8 cellular contexts compared by ENCODE assay signal in the genomic region with DNA sequence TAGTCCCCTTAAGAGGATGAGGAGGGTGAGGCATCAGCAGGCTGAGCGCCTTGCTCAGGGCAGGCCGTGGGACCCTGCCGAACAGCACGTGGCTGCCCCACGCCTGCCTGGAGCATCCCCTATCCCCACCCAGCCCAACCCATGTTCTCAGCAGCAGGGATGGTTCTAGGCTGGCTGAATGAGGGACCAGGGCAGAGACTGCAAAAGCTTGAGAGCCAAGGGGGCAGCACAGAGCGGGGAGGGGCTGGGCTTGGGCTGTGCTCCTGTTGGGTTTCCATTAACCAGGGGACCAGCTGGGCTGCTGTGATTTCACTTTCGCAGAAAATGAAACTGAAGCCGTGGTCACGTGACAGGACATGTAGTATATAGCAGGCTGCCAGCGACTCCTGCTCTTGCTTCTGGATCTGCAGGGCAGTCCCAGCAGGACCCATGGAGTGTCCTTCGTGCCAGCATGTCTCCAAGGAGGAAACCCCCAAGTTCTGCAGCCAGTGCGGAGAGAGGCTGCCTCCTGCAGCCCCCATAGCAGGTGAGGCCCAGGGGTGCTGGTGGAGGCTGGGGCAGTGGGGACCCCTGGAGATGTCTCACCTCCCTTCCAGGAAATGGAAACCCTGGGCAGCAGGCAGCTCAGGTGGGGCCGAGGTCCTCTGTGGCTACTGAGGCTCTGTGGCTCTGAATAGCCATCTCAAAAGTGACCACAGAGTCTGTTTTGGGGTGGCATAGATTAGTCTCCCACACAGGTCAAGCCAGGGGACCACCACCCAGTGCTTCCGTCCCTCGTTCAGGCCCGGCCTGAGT. TPM values are rescaled to one million over a fixed set of nuclear protein-coding genes. Genes with fewer than 3 reads are reported as not detected.
A peak's percentile ranks its signal among the peaks of the same experiment; 100 is the strongest.
DNase-seq lines count a peak whose midpoint lies in the region; ATAC-seq and TF ChIP-seq lines count a peak whose summit lies in the region.

No MANE protein-coding gene starts in this region.

- H3K36me3 Mint-ChIP-seq in HFFc6 (ENCODE audit: low read depth) (peaks cover 16% of the 10 kb centered on the region), nephron (ENCODE audit: low read depth) (peaks cover 4% of the 10 kb centered on the region)
- H3K36me3 Mint-ChIP-seq in activated CD8-positive, alpha-beta T cell treated with anti-CD3 and anti-CD28 coated beads, Interleukin-2, amount 10 ng/mL, durations not matched to agents 7 days and 5 days (ENCODE audit: low read depth), result peaks cover 38% of the 10 kb centered on the region

- no peak for TF ChIP-seq POLR2A in stomach (IDR thresholded peaks at IDR 0.05)

- H3K27ac Mint-ChIP-seq in HFFc6 (peak overlapping the region; percentile 86; the same call in 1 of the 2 replicates), nephron (peak overlapping the region; percentile 86 to 94 (median 89))
- H3K27ac Mint-ChIP-seq in activated CD8-positive, alpha-beta T cell treated with anti-CD3 and anti-CD28 coated beads, Interleukin-2, amount 10 ng/mL, durations not matched to agents 7 days and 5 days, result peak overlapping the region; percentile 91

- peaks cover 34 to 61% (median 54%) of the 10 kb centered on the region in 4 donors for H3K4me1 ChIP-seq in stomach

- H3K36me3 ChIP-seq in stomach, result peaks cover 0 to 35% (median 30%) of the 10 kb centered on the region in 4 donors

- CTCF ChIA-PET in activated CD8-positive, alpha-beta T cell treated with anti-CD3 and anti-CD28 coated beads, Interleukin-2, amount 10 ng/mL, durations not matched to agents 7 days and 5 days (lab: Charles Lee), result interaction anchor here (1.0 to 1.7 kb wide), 4 partner anchors 12 to 162 kb away, joined by 3 to 5 read pairs (median 3); a partner anchor contains a TSS

- H3K9me3 Mint-ChIP-seq in HFFc6, result no peaks in the 10 kb centered on the region
- no peaks in the 10 kb centered on the region for H3K9me3 Mint-ChIP-seq in activated CD8-positive, alpha-beta T cell treated with anti-CD3 and anti-CD28 coated beads, Interleukin-2, amount 10 ng/mL, durations not matched to agents 7 days and 5 days (ENCODE audit: insufficient read depth)
- H3K9me3 Mint-ChIP-seq in nephron, result no peaks in the 10 kb centered on the region

- H3K4me3 Mint-ChIP-seq in HFFc6 (peak overlapping the region; percentile 74), nephron (peak overlapping the region; percentile 69 to 84 (median 82))
- peak overlapping the region; percentile 91 for H3K4me3 Mint-ChIP-seq in activated CD8-positive, alpha-beta T cell treated with anti-CD3 and anti-CD28 coated beads, Interleukin-2, amount 10 ng/mL, durations not matched to agents 7 days and 5 days

- no peaks in the 10 kb centered on the region for H3K9me3 ChIP-seq in stomach

- no peaks in the 10 kb centered on the region for H3K27me3 ChIP-seq in stomach

- 9 to 16% (median 11%) methylated on average over 7 to 16 of the region's 16 CpGs for WGBS in stomach, 5 donors

- peaks cover 28% of the 10 kb centered on the region for H3K4me1 Mint-ChIP-seq in HFFc6 (ENCODE audit: low read depth)
- H3K4me1 Mint-ChIP-seq in activated CD8-positive, alpha-beta T cell treated with anti-CD3 and anti-CD28 coated beads, Interleukin-2, amount 10 ng/mL, durations not matched to agents 7 days and 5 days (ENCODE audit: low read depth), result peaks cover 45% of the 10 kb centered on the region
- H3K4me1 Mint-ChIP-seq in nephron, result peaks cover 19% of the 10 kb centered on the region

- POLR2A ChIA-PET in activated CD8-positive, alpha-beta T cell treated with anti-CD3 and anti-CD28 coated beads, Interleukin-2, amount 10 ng/mL, durations not matched to agents 7 days and 5 days (lab: Charles Lee), result interaction anchor here (0.6 to 4.9 kb wide), 9 partner anchors 10 to 455 kb away, joined by 3 to 38 read pairs (median 4); a partner anchor contains a TSS

- intact Hi-C loops in stomach (cut with DNase I; ENCODE audit: low total_unique reads), result no loop called here

- H3K4me3 ChIP-seq in epithelial cell of proximal tubule (ENCODE audit: low read depth, low read length) (peak overlapping the region; percentile 92), stomach (peak overlapping the region; percentile 38 to 90 (median 64))

- no peak for TF ChIP-seq EP300 in stomach (IDR thresholded peaks at IDR 0.05)

- peak; percentile 37 for ATAC-seq in activated CD8-positive, alpha-beta T cell treated with anti-CD3 and anti-CD28 coated beads, Interleukin-2, amount 10 ng/mL, durations not matched to agents 7 days and 5 days
- ATAC-seq in HG03039 (IDR thresholded peaks at IDR 0.05; ENCODE audit: unreplicated experiment), result no peak

- TF ChIP-seq CTCF in GM10266 (IDR thresholded peaks at IDR 0.05; ENCODE audit: control insufficient read depth, insufficient read depth, low read depth, missing control alignments), result peak; percentile 39
- no peak for TF ChIP-seq CTCF in HFFc6 (IDR thresholded peaks at IDR 0.05)
- TF ChIP-seq CTCF in epithelial cell of proximal tubule (conservative IDR thresholded peaks at IDR 0.05; ENCODE audit: low read depth, low read length), result peak; percentile 37
- TF ChIP-seq CTCF in nephron (IDR thresholded peaks at IDR 0.05; ENCODE audit: unreplicated experiment in 3 of 3), result no peak
- peak in 1 of 7 experiments; percentile 20 for TF ChIP-seq CTCF in stomach (IDR thresholded peaks at IDR 0.05)

- H3K27ac ChIP-seq in stomach, result peak overlapping the region; percentile 99 to 100 (median 99)

- H3K27me3 Mint-ChIP-seq in HFFc6 (ENCODE audit: insufficient read depth) (peaks cover 6% of the 10 kb centered on the region), nephron (ENCODE audit: low read depth) (no peaks in the 10 kb centered on the region)
- no peaks in the 10 kb centered on the region for H3K27me3 Mint-ChIP-seq in activated CD8-positive, alpha-beta T cell treated with anti-CD3 and anti-CD28 coated beads, Interleukin-2, amount 10 ng/mL, durations not matched to agents 7 days and 5 days (ENCODE audit: low read depth)

- DNase-seq in GM10266 (ENCODE audit: extremely low spot score), result peak; percentile 90
- DNase-seq in HFFc6, result peak; percentile 67
- peak; percentile 97 for DNase-seq in NCI-H2196 (lab: John Stamatoyannopoulos, UW; ENCODE audit: unreplicated experiment)
- peak; percentile 96 for DNase-seq in activated CD8-positive, alpha-beta T cell treated with anti-CD3 and anti-CD28 coated beads, Interleukin-2, amount 10 ng/mL, durations not matched to agents 7 days and 5 days
- peak; percentile 67 for DNase-seq in epithelial cell of proximal tubule (ENCODE audit: low read depth)
- peak; percentile 93 for DNase-seq in stomach

RNA-seq across cellular contexts. Expression of a gene that starts 2.8 kb away (rescaled TPM):
- total RNA-seq in HFFc6 (2021; fragmentation: NEBNext Ultra II Directional; extraction: Animal tissue kit (Norgen Biotek cat#: 25700)), result 10 to 100 TPM; 42.0 to 51.6 (median 48.3) TPM
- total RNA-seq in activated CD8-positive, alpha-beta T cell treated with anti-CD3 and anti-CD28 coated beads, Interleukin-2, amount 10 ng/mL, durations not matched to agents 7 days and 5 days, result 100 to 1,000 TPM; 438 to 455 TPM
- 29.4 and 80.5 TPM in 2 replicates for total RNA-seq in epithelial cell of proximal tubule
- total RNA-seq in stomach, result 100 to 1,000 TPM in 4 of 5 donors, 10 to 100 TPM in 1; 84.8 to 358 (median 208) TPM
- 10 to 100 TPM; 12.3 to 29.6 (median 12.4) TPM for polyA plus RNA-seq in stomach

RNA-seq across cellular contexts. Expression of a gene that starts 43.2 kb away (rescaled TPM):
- 10 to 100 TPM; 11.4 to 13.6 (median 12.5) TPM for total RNA-seq in HFFc6 (2021; fragmentation: NEBNext Ultra II Directional; extraction: Animal tissue kit (Norgen Biotek cat#: 25700))
- total RNA-seq in activated CD8-positive, alpha-beta T cell treated with anti-CD3 and anti-CD28 coated beads, Interleukin-2, amount 10 ng/mL, durations not matched to agents 7 days and 5 days, result 1 to 10 TPM; 1.4 to 1.6 TPM
- total RNA-seq in epithelial cell of proximal tubule (5.3 and 7.6 TPM in 2 replicates), stomach (10 to 100 TPM in 3 of 5 donors, 1 to 10 TPM in 2; 2.3 to 93.3 (median 10.1) TPM)
- polyA plus RNA-seq in stomach, result 1 to 10 TPM; 2.6 to 8.7 (median 3.0) TPM

RNA-seq across cellular contexts. Expression of a gene that starts 43.3 kb away (rescaled TPM):
- 10 to 100 TPM; 41.2 to 52.6 (median 47.5) TPM for total RNA-seq in HFFc6 (2021; fragmentation: NEBNext Ultra II Directional; extraction: Animal tissue kit (Norgen Biotek cat#: 25700))
- total RNA-seq in activated CD8-positive, alpha-beta T cell treated with anti-CD3 and anti-CD28 coated beads, Interleukin-2, amount 10 ng/mL, durations not matched to agents 7 days and 5 days, result 1 to 10 TPM; 6.9 to 8.2 TPM
- 11.4 and 24.2 TPM in 2 replicates for total RNA-seq in epithelial cell of proximal tubule
- total RNA-seq in stomach, result 100 to 1,000 TPM in 2 of 5 donors, 10 to 100 TPM in 3; 15.8 to 307 (median 54.2) TPM
- polyA plus RNA-seq in stomach, result 10 to 100 TPM; 15.7 to 30.1 (median 25.2) TPM

Comparison
In these comparisons a context has a peak if more than half of its experiments do, and no peak if none do; other contexts are left out.
1. CTCF ChIP-seq: peak in GM10266 (single experiment) and epithelial cell of proximal tubule (single experiment); none in HFFc6 (single experiment) and nephron (0 of 3).
2. Peak in every context shown above with its lines, with median percentiles within 50 percentile points of each other: DNase-seq, H3K27ac Mint-ChIP-seq and H3K4me3 Mint-ChIP-seq.